9 cellular contexts compared by ENCODE assay signal in genomic region chr11:93089474-93090102, GRCh38.
A peak's percentile ranks its signal among the peaks of the same experiment; 100 is the strongest.
DNase-seq lines count a peak whose midpoint lies in the region; ATAC-seq lines count a peak whose summit lies in the region.
"Had no signal": no experiment of that assay in that cellular context is flagged by ENCODE, and none has a peak within 500 bp of the region (broad histone marks: within the 10 kb centered on the region; RNA-seq: fewer than 3 reads in every experiment).

No MANE protein-coding gene starts in this region.

- H3K27ac ChIP-seq in CD8-positive, alpha-beta memory T cell (ENCODE audit: low read depth, low read length): no peak overlapping the region

- POLR2A ChIA-PET in CD8-positive, alpha-beta memory T cell (lab: Charles Lee): no interaction called here

- no peaks in the 10 kb centered on the region for H3K4me1 ChIP-seq in CD8-positive, alpha-beta memory T cell (ENCODE audit: insufficient read depth, low read length)

- H3K9me3 Mint-ChIP-seq in activated naive CD8-positive, alpha-beta T cell treated with anti-CD3 and anti-CD28 coated beads, Interleukin-2, amount 50 U/mL, for 24 hours: peaks cover 4% of the 10 kb centered on the region
- H3K9me3 Mint-ChIP-seq in activated naive CD8-positive, alpha-beta T cell treated with anti-CD3 and anti-CD28 coated beads for 36 hours: no peaks in the 10 kb centered on the region
- peaks cover 0 to 6% (median 2%) of the 10 kb centered on the region in 5 donors for H3K9me3 Mint-ChIP-seq in CD8-positive, alpha-beta memory T cell

- no peak overlapping the region for H3K4me3 ChIP-seq in CD8-positive, alpha-beta memory T cell (ENCODE audit: low read length)

- CTCF ChIA-PET in CD8-positive, alpha-beta memory T cell (lab: Charles Lee): no interaction called here

- no peaks in the 10 kb centered on the region for H3K27me3 ChIP-seq in CD8-positive, alpha-beta memory T cell (ENCODE audit: insufficient read depth, low read length, poor library complexity, severe bottlenecking)

- no peaks in the 10 kb centered on the region for H3K9me3 ChIP-seq in CD8-positive, alpha-beta memory T cell (ENCODE audit: low read length)

- H3K4me1 Mint-ChIP-seq in activated naive CD8-positive, alpha-beta T cell treated with anti-CD3 and anti-CD28 coated beads, Interleukin-2, amount 50 U/mL, for 24 hours: no peaks in the 10 kb centered on the region
- H3K4me1 Mint-ChIP-seq in activated naive CD8-positive, alpha-beta T cell treated with anti-CD3 and anti-CD28 coated beads for 36 hours: no peaks in the 10 kb centered on the region
- H3K4me1 Mint-ChIP-seq in CD8-positive, alpha-beta memory T cell: no peaks in the 10 kb centered on the region
- H3K4me1 Mint-ChIP-seq: brain had no signal

- no peaks in the 10 kb centered on the region for H3K36me3 Mint-ChIP-seq in activated naive CD8-positive, alpha-beta T cell treated with anti-CD3 and anti-CD28 coated beads, Interleukin-2, amount 50 U/mL, for 24 hours (ENCODE audit: low read depth)
- H3K36me3 Mint-ChIP-seq in activated naive CD8-positive, alpha-beta T cell treated with anti-CD3 and anti-CD28 coated beads for 36 hours: no peaks in the 10 kb centered on the region
- H3K36me3 Mint-ChIP-seq in CD8-positive, alpha-beta memory T cell: no peaks in the 10 kb centered on the region
- H3K36me3 Mint-ChIP-seq: brain had no signal

- DNase-seq in activated naive CD8-positive, alpha-beta T cell treated with anti-CD3 and anti-CD28 coated beads, Interleukin-2, amount 50 U/mL, for 24 hours: no peak
- DNase-seq in activated naive CD8-positive, alpha-beta T cell treated with anti-CD3 and anti-CD28 coated beads for 36 hours: no peak
- DNase-seq in RKO (ENCODE audit: low spot score) (peak; percentile 65), fibroblast of the conjunctiva (ENCODE audit: low read depth) (peak; percentile 18), putamen (ENCODE audit: low spot score) (peak; percentile 50), NCI-H2196 (lab: John Stamatoyannopoulos, UW; ENCODE audit: unreplicated experiment) (no peak)
- DNase-seq in CD8-positive, alpha-beta memory T cell: no peak

- peak; percentile 59 for ATAC-seq in activated naive CD8-positive, alpha-beta T cell treated with anti-CD3 and anti-CD28 coated beads, Interleukin-2, amount 50 U/mL, for 24 hours
- peak; percentile 65 for ATAC-seq in HG03432 (IDR thresholded peaks at IDR 0.05; ENCODE audit: unreplicated experiment)

- no peak overlapping the region for H3K27ac Mint-ChIP-seq in activated naive CD8-positive, alpha-beta T cell treated with anti-CD3 and anti-CD28 coated beads, Interleukin-2, amount 50 U/mL, for 24 hours
- no peak overlapping the region for H3K27ac Mint-ChIP-seq in activated naive CD8-positive, alpha-beta T cell treated with anti-CD3 and anti-CD28 coated beads for 36 hours
- H3K27ac Mint-ChIP-seq in CD8-positive, alpha-beta memory T cell: no peak overlapping the region

- H3K4me3 Mint-ChIP-seq in activated naive CD8-positive, alpha-beta T cell treated with anti-CD3 and anti-CD28 coated beads, Interleukin-2, amount 50 U/mL, for 24 hours: no peak overlapping the region
- no peak overlapping the region for H3K4me3 Mint-ChIP-seq in activated naive CD8-positive, alpha-beta T cell treated with anti-CD3 and anti-CD28 coated beads for 36 hours
- no peak overlapping the region for H3K4me3 Mint-ChIP-seq in CD8-positive, alpha-beta memory T cell

- no peaks in the 10 kb centered on the region for H3K36me3 ChIP-seq in CD8-positive, alpha-beta memory T cell (ENCODE audit: insufficient read depth, low read length)

- H3K27me3 Mint-ChIP-seq in activated naive CD8-positive, alpha-beta T cell treated with anti-CD3 and anti-CD28 coated beads, Interleukin-2, amount 50 U/mL, for 24 hours: peaks cover 5% of the 10 kb centered on the region
- H3K27me3 Mint-ChIP-seq in activated naive CD8-positive, alpha-beta T cell treated with anti-CD3 and anti-CD28 coated beads for 36 hours: peaks cover 4% of the 10 kb centered on the region
- H3K27me3 Mint-ChIP-seq in CD8-positive, alpha-beta memory T cell: peaks cover 0 to 8% of the 10 kb centered on the region in 2 donors

Comparison
In these comparisons a context has a peak if more than half of its experiments do, and no peak if none do; other contexts are left out.
1. DNase-seq: peak in RKO (single experiment), fibroblast of the conjunctiva (single experiment) and putamen (single experiment); none in activated naive CD8-positive, alpha-beta T cell treated with anti-CD3 and anti-CD28 coated beads, Interleukin-2, amount 50 U/mL, for 24 hours (single experiment), activated naive CD8-positive, alpha-beta T cell treated with anti-CD3 and anti-CD28 coated beads for 36 hours (single experiment), CD8-positive, alpha-beta memory T cell (0 of 5) and NCI-H2196 (single experiment).